8 cellular contexts compared by ENCODE assay signal in genomic region chr22:17258015-17258827, GRCh38. TPM values are rescaled to one million over a fixed set of nuclear protein-coding genes. Genes with fewer than 3 reads are reported as not detected.
DNase-seq lines count a peak whose midpoint lies in the region; ATAC-seq and TF ChIP-seq lines count a peak whose summit lies in the region.

No MANE protein-coding gene starts in this region.

- no peaks in the 10 kb centered on the region for H3K9me3 ChIP-seq in Caco-2

- H3K4me1 Mint-ChIP-seq in Caco-2 (ENCODE audit: low read depth, unreplicated experiment) = no peaks in the 10 kb centered on the region

- H3K4me3 ChIP-seq in Caco-2 (ENCODE audit: low read depth, low read length) = no peak overlapping the region

- H3K4me3 Mint-ChIP-seq in Caco-2 (ENCODE audit: unreplicated experiment) = no peak overlapping the region

- intact Hi-C loops in Caco-2 (cut with micrococcal nuclease; ENCODE audit: unreplicated experiment) = no loop called here
- intact Hi-C loops in head of caudate nucleus (cut with DNase I) = no loop called here

- POLR2A ChIA-PET in Caco-2 (lab: Charles Lee) = no interaction called here

- no peaks in the 10 kb centered on the region for H3K9me3 Mint-ChIP-seq in Caco-2 (ENCODE audit: unreplicated experiment)

- H3K27ac Mint-ChIP-seq in Caco-2 (ENCODE audit: unreplicated experiment) = no peak overlapping the region

- CTCF ChIA-PET in Caco-2 (lab: Charles Lee) = interaction anchor here (0.6 to 1.2 kb wide), 3 partner anchors 121 to 243 kb away, joined by 3 to 5 read pairs (median 3); no protein-coding TSS in a partner anchor

- H3K36me3 ChIP-seq in Caco-2 (ENCODE audit: control insufficient read depth, insufficient read depth, low read length) = no peaks in the 10 kb centered on the region

- peaks cover 23% of the 10 kb centered on the region for H3K4me1 ChIP-seq in Caco-2

- no peaks in the 10 kb centered on the region for H3K36me3 Mint-ChIP-seq in Caco-2 (ENCODE audit: insufficient read depth, unreplicated experiment)

- no peak for TF ChIP-seq CTCF in Caco-2 (IDR thresholded peaks at IDR 0.05; ENCODE audit: insufficient read depth in 1 of 2, low read depth in 1 of 2, low read length in 1 of 2, severe bottlenecking in 1 of 2, unreplicated experiment in 1 of 2)

- ATAC-seq in GM19438 (IDR thresholded peaks at IDR 0.05; ENCODE audit: low read depth, unreplicated experiment) (peak; percentile 90), HG03442 (IDR thresholded peaks at IDR 0.05; ENCODE audit: unreplicated experiment) (peak; percentile 90)

- H3K27me3 ChIP-seq in Caco-2 (replicated peaks; ENCODE audit: control insufficient read depth, insufficient read depth, low read length) = no peaks in the 10 kb centered on the region

- no TSS peak for BruUV-seq in Caco-2 (replicated peaks; lab: Mats Ljungman, UMichigan)

- H3K27me3 Mint-ChIP-seq in Caco-2 (ENCODE audit: insufficient read depth, unreplicated experiment) = no peaks in the 10 kb centered on the region

- DNase-seq in Caco-2 = peak; percentile 43 to 47
- peak; percentile 96 to 97 for DNase-seq in NCI-H524 (lab: John Stamatoyannopoulos, UW)
- DNase-seq in activated CD8-positive, alpha-beta memory T cell treated with anti-CD3 and anti-CD28 coated beads, Interleukin-2, amount 50 U/mL, for 24 hours (ENCODE audit: extremely low read depth) = peak; percentile 7
- DNase-seq in head of caudate nucleus = peak in 34 of 42 donors; percentile 17 to 61 (median 42)
- DNase-seq in retina = peak; percentile 89
- DNase-seq in effector CD4-positive, alpha-beta T cell = no peak

RNA-seq across cellular contexts. Expression of gene ADA2, which starts 39.0 kb away (rescaled TPM):
- not detected in 2 replicates for total RNA-seq in Caco-2 (2022)
